In genomic region chr2:43611987-43612894, GRCh38 we compare ENCODE assay signal across 8 cellular contexts. TPM values are rescaled to one million over a fixed set of nuclear protein-coding genes. Genes with fewer than 3 reads are reported as not detected.
A peak's percentile ranks its signal among the peaks of the same experiment; 100 is the strongest.
DNase-seq lines count a peak whose midpoint lies in the region; ATAC-seq and TF ChIP-seq lines count a peak whose summit lies in the region.

No MANE protein-coding gene starts in this region.

- peak; percentile 93 for TF ChIP-seq CTCF in AG10803 (conservative IDR thresholded peaks at IDR 0.05; ENCODE audit: low read length)
- TF ChIP-seq CTCF in osteocyte (IDR thresholded peaks at IDR 0.05), result peak; percentile 89
- peak; percentile 56 to 82 (median 76) for TF ChIP-seq CTCF in transverse colon (IDR thresholded peaks at IDR 0.05)

- H3K4me3 ChIP-seq in AG10803 (ENCODE audit: low read length) (no peak overlapping the region), transverse colon (no peak overlapping the region)

- 33 to 49% methylated on average over 5 to 14 of the region's 14 CpGs for WGBS in transverse colon (ENCODE audit: low coverage in 1 of 2), 2 donors

- H3K27me3 ChIP-seq in transverse colon, result no peaks in the 10 kb centered on the region

- in situ Hi-C loops in transverse colon (cut with MboI; ENCODE audit: low pct_ligation_motif_present in 1 of 4, low pct_unique_long_range_greater_than_20kb in 1 of 4, low sequenced_read_pairs in 3 of 4), result loop anchor here in 3 of 4 donors (25.0 kb wide), 1 partner anchor 275 kb away; no protein-coding TSS in a partner anchor

- peaks cover 17% of the 10 kb centered on the region for H3K4me1 Mint-ChIP-seq in osteocyte (ENCODE audit: unreplicated experiment)

- DNase-seq in AG10803 (ENCODE audit: low read depth) (peak; percentile 71), KG1 (lab: John Stamatoyannopoulos, UW) (peak; percentile 81), RPMI8226 (peak; percentile 74), activated T-helper 1 cell treated with Interleukin-2 at 50 U/mL for 16 hours (ENCODE audit: low read depth) (peak; percentile 44), fibroblast of the conjunctiva (ENCODE audit: low read depth) (peak; percentile 56), osteocyte (ENCODE audit: extremely low spot score, unreplicated experiment) (peak; percentile 90), transverse colon (peak; percentile 73)

- H3K4me3 Mint-ChIP-seq in osteocyte (ENCODE audit: unreplicated experiment), result no peak overlapping the region

- no peak for TF ChIP-seq EP300 in transverse colon (IDR thresholded peaks at IDR 0.05; ENCODE audit: low read depth)

- no peaks in the 10 kb centered on the region for H3K9me3 ChIP-seq in transverse colon

- no peaks in the 10 kb centered on the region for H3K9me3 Mint-ChIP-seq in osteocyte (ENCODE audit: unreplicated experiment)

- H3K27me3 Mint-ChIP-seq in osteocyte (ENCODE audit: unreplicated experiment), result peaks cover 2% of the 10 kb centered on the region

- H3K36me3 Mint-ChIP-seq in osteocyte (ENCODE audit: unreplicated experiment), result no peaks in the 10 kb centered on the region

- H3K36me3 ChIP-seq in transverse colon, result no peaks in the 10 kb centered on the region

- no peak overlapping the region for H3K27ac Mint-ChIP-seq in osteocyte (ENCODE audit: unreplicated experiment)

- H3K27ac ChIP-seq in transverse colon, result peak overlapping the region in 2 of 4 donors; percentile 23 to 55

- intact Hi-C loops in transverse colon (cut with DNase I; ENCODE audit: low total_unique reads), result loop anchor here (10.0 kb wide), 1 partner anchor 163 kb away; the partner anchor contains the start of gene DYNC2LI1

- peak; percentile 70 for ATAC-seq in GM18907 (IDR thresholded peaks at IDR 0.05; ENCODE audit: unreplicated experiment)

- peaks cover 0 to 13% (median 2%) of the 10 kb centered on the region in 4 donors for H3K4me1 ChIP-seq in transverse colon

- TF ChIP-seq POLR2A in transverse colon (IDR thresholded peaks at IDR 0.05), result no peak

RNA-seq across cellular contexts. Expression of gene THADA, which starts 16.4 kb away (rescaled TPM):
- total RNA-seq in osteocyte (28.3 and 32.1 TPM in 2 replicates), transverse colon (10 to 100 TPM; 21.7 to 78.6 (median 28.1) TPM)

RNA-seq across cellular contexts. Expression of gene PLEKHH2, which starts 24.8 kb away (rescaled TPM):
- total RNA-seq in osteocyte (17.4 and 19.6 TPM in 2 replicates), transverse colon (10 to 100 TPM in 2 of 4 donors, 1 to 10 TPM in 2; 7.2 to 32.4 (median 12.3) TPM)
